Comparison of ENCODE assay signal across 9 cellular contexts in genomic region chr9:109143881-109144562, GRCh38. TPM values are rescaled to one million over a fixed set of nuclear protein-coding genes. Genes with fewer than 3 reads are reported as not detected.
DNase-seq lines count a peak whose midpoint lies in the region; ATAC-seq and TF ChIP-seq lines count a peak whose summit lies in the region.
"Had no signal": no experiment of that assay in that cellular context is flagged by ENCODE, and none has a peak within 500 bp of the region (broad histone marks: within the 10 kb centered on the region; RNA-seq: fewer than 3 reads in every experiment).

No MANE protein-coding gene starts in this region.

- H3K27ac ChIP-seq in OCI-LY3 (ENCODE audit: low read length) = no peak overlapping the region

- ATAC-seq in GM19023 (IDR thresholded peaks at IDR 0.05; ENCODE audit: unreplicated experiment) (peak; percentile 95), HG03025 (IDR thresholded peaks at IDR 0.05; ENCODE audit: low FRiP score, unreplicated experiment) (peak; percentile 83)

- TF ChIP-seq CTCF in OCI-LY3 (IDR thresholded peaks at IDR 0.05; ENCODE audit: low read depth, low read length) (peak; percentile 27), epithelial cell of proximal tubule (conservative IDR thresholded peaks at IDR 0.05; ENCODE audit: low read depth, low read length) (peak; percentile 41)

- H3K79me2 ChIP-seq in OCI-LY3 (ENCODE audit: low read length) = no peaks in the 10 kb centered on the region

- no peaks in the 10 kb centered on the region for H4K20me1 ChIP-seq in OCI-LY3 (ENCODE audit: insufficient read depth, low read length)

- peaks cover 18% of the 10 kb centered on the region for H3K27me3 ChIP-seq in OCI-LY3 (ENCODE audit: low read depth, low read length)

- H3K4me3 ChIP-seq in OCI-LY3 (ENCODE audit: low read length) = no peak overlapping the region
- H3K4me3 ChIP-seq in epithelial cell of proximal tubule (ENCODE audit: low read depth, low read length) = no peak overlapping the region

- H3K36me3 ChIP-seq in OCI-LY3 (replicated peaks; ENCODE audit: low read depth, low read length) = no peaks in the 10 kb centered on the region

- H3K4me2 ChIP-seq in OCI-LY3 (ENCODE audit: low read length) = peak overlapping the region; percentile 31

- DNase-seq in DMS 273 treated with DMSO at 0.1 percent for 48 hours (lab: John Stamatoyannopoulos, UW) (peak; percentile 4), epithelial cell of proximal tubule (ENCODE audit: low read depth) (no peak), 8988T (no peak), GDM1 (lab: John Stamatoyannopoulos, UW) (no peak), DMS79 (lab: John Stamatoyannopoulos, UW) (no peak)

- H2AFZ ChIP-seq in OCI-LY3 (ENCODE audit: low read depth, low read length) = 0 out of 2 replicates have a peak overlapping the region, but pooled peaks have one; percentile 3

- peaks cover 6% of the 10 kb centered on the region; the same call in 1 of the 2 replicates for H3K4me1 ChIP-seq in OCI-LY3 (ENCODE audit: low read length)

- H3K9me3 ChIP-seq in OCI-LY3 (ENCODE audit: insufficient read depth, low read length) = no peaks in the 10 kb centered on the region

- no peak overlapping the region for H3K9ac ChIP-seq in OCI-LY3 (ENCODE audit: low read length)

RNA-seq across cellular contexts. Expression of gene FRRS1L, which starts 23.0 kb away (rescaled TPM):
- total RNA-seq in epithelial cell of proximal tubule = 0.14 and 0.69 TPM in 2 replicates
- total RNA-seq: pulmonary artery endothelial cell had no signal

RNA-seq across cellular contexts. Expression of gene TMEM245, which starts 24.3 kb away (rescaled TPM):
- total RNA-seq in epithelial cell of proximal tubule = 37.8 and 57.1 TPM in 2 replicates
